Comparison of ENCODE assay signal across 8 cellular contexts in genomic region chr2:219253753-219254589, GRCh38. TPM values are rescaled to one million over a fixed set of nuclear protein-coding genes. Genes with fewer than 3 reads are reported as not detected.
DNase-seq lines count a peak whose midpoint lies in the region; ATAC-seq, FAIRE-seq and TF ChIP-seq lines count a peak whose summit lies in the region.

Gene TUBA4A, minus strand, starts transcription at chr2:219253918. Its CDS starts 60 bp downstream, at chr2:219253858.

- H3K27ac ChIP-seq in caudate nucleus (ENCODE audit: low read depth, low read length) (peak within 1 kb of the TSS; percentile 76), kidney (ENCODE audit: low read depth in 2 of 2, low read length in 2 of 2) (peak within 1 kb of the TSS; percentile 85 to 87)

- peak within 1 kb of the TSS; percentile 68 to 75 for H3K9ac ChIP-seq in kidney (ENCODE audit: low read length in 2 of 2)

- no peaks in the 10 kb centered on the region for H3K9me3 ChIP-seq in kidney (ENCODE audit: control insufficient read depth in 1 of 2, low read length in 2 of 2)

- ATAC-seq in HG03039 (IDR thresholded peaks at IDR 0.05; ENCODE audit: unreplicated experiment): peak; percentile 58

- peaks cover 32 to 41% of the 10 kb centered on the region in 2 donors for H3K4me1 ChIP-seq in kidney (ENCODE audit: control insufficient read depth in 1 of 2, insufficient read depth in 1 of 2, low read depth in 1 of 2, low read length in 2 of 2)

- peaks cover 3 to 12% of the 10 kb centered on the region in 2 donors for H3K36me3 ChIP-seq in kidney (ENCODE audit: control insufficient read depth in 1 of 2, insufficient read depth in 2 of 2, low read length in 2 of 2)

- intact Hi-C loops in kidney (cut with DNase I): no loop called here

- H3K4me3 ChIP-seq in kidney (ENCODE audit: low read length in 2 of 2): peak within 1 kb of the TSS; percentile 81 to 93

- no peak for TF ChIP-seq CTCF in kidney (IDR thresholded peaks at IDR 0.05; ENCODE audit: borderline replicate concordance, extremely low read depth, insufficient read depth)

- peak; percentile 53 for DNase-seq in SIG-M5 treated with dmso at 0.1 percent for 504 hours (lab: John Stamatoyannopoulos, UW; ENCODE audit: unreplicated experiment)
- no peak for DNase-seq in SIG-M5 (lab: John Stamatoyannopoulos, UW)
- DNase-seq in NCI-H226: peak; percentile 69
- DNase-seq in activated CD4-positive, CD25-positive, alpha-beta regulatory T cell treated with anti-CD3 and anti-CD28 coated beads, Interleukin-2, amount 50 U/mL, for 16 hours (ENCODE audit: low read depth, low spot score): peak; percentile 81
- DNase-seq in caudate nucleus (lab: John Stamatoyannopoulos, UW): peak in 58 of 61 donors; percentile 24 to 93 (median 73)
- peak; percentile 95 for DNase-seq in kidney
- peak; percentile 88 to 89 for DNase-seq in stimulated activated CD4-positive, alpha-beta T cell treated with anti-CD3 and anti-CD28 coated beads, Interleukin-15, amount 100 ng/mL, for 1 hour (ENCODE audit: low read depth in 1 of 2, low spot score in 1 of 2)

- no peak for FAIRE-seq in kidney (lab: Jason Lieb, UNC)

RNA-seq across cellular contexts. Expression of gene TUBA4A, which starts in this region (rescaled TPM):
- total RNA-seq in kidney: 49.4 TPM
- polyA plus RNA-seq in kidney (ENCODE audit: insufficient read depth, low read depth, low replicate concordance): 156 TPM
